In genomic region chr1:15882665-15883064, GRCh38 we compare ENCODE assay signal across 2 cellular contexts.
A peak's percentile ranks its signal among the peaks of the same experiment; 100 is the strongest.
TF ChIP-seq lines count a peak whose summit lies in the region.

No MANE protein-coding gene starts in this region.

TF ChIP-seq in IMR-90, 13 proteins besides CTCF, POLR2A, EP300 and RAD21:
- no peak for TF ChIP-seq BHLHE40 (IDR thresholded peaks at IDR 0.05; ENCODE audit: low read depth, low read length)
- TF ChIP-seq ELK1 (IDR thresholded peaks at IDR 0.05; ENCODE audit: borderline replicate concordance, low read depth, low read length): no peak
- no peak for TF ChIP-seq SMC3 (IDR thresholded peaks at IDR 0.05; ENCODE audit: low read depth, low read length)
- no peak for TF ChIP-seq NFE2L2 (IDR thresholded peaks at IDR 0.05; ENCODE audit: low read depth, low read length)
- no peak for TF ChIP-seq FOS (IDR thresholded peaks at IDR 0.05; ENCODE audit: low read depth, low read length)
- TF ChIP-seq RFX5 (IDR thresholded peaks at IDR 0.05; ENCODE audit: low read depth, low read length): no peak
- no peak for TF ChIP-seq MAFK (IDR thresholded peaks at IDR 0.05; ENCODE audit: low read depth, low read length)
- TF ChIP-seq CHD1 (IDR thresholded peaks at IDR 0.05; ENCODE audit: low read depth, low read length): no peak
- TF ChIP-seq RCOR1 (IDR thresholded peaks at IDR 0.05; ENCODE audit: insufficient replicate concordance, low read length): no peak

TF ChIP-seq in GM12878, 131 proteins besides CTCF, POLR2A, EP300 and RAD21:
- TF ChIP-seq EED (IDR thresholded peaks at IDR 0.05; ENCODE audit: low read depth): peak; percentile 57; the same call in 1 of the 2 replicates
- TF ChIP-seq WRNIP1 (IDR thresholded peaks at IDR 0.05; ENCODE audit: borderline replicate concordance, low read depth, low read length): no peak
- TF ChIP-seq SPI1 (IDR thresholded peaks at IDR 0.05; ENCODE audit: borderline replicate concordance, insufficient read depth, low read depth, low read length): peak; percentile 12; the same call in 1 of the 2 replicates
- TF ChIP-seq SMAD1 (IDR thresholded peaks at IDR 0.05; ENCODE audit: low read depth, partially characterized antibody): no peak
- peak; percentile 75 for TF ChIP-seq RELB (IDR thresholded peaks at IDR 0.05; ENCODE audit: low read depth)
- 0 out of 2 replicates have a peak, but pooled peaks have one; percentile 3 for TF ChIP-seq NBN (IDR thresholded peaks at IDR 0.05)
- TF ChIP-seq YBX1 (IDR thresholded peaks at IDR 0.05): no peak
- TF ChIP-seq IKZF2 (IDR thresholded peaks at IDR 0.05): peak in 1 of 2 experiments; percentile 49; a peak in 3 of 4 replicates
- TF ChIP-seq NFYA (IDR thresholded peaks at IDR 0.05; ENCODE audit: borderline replicate concordance, low read depth, low read length): no peak
- no peak for TF ChIP-seq USF2 (IDR thresholded peaks at IDR 0.05; ENCODE audit: borderline replicate concordance, low read depth, low read length)
- 0 out of 2 replicates have a peak, but pooled peaks have one; percentile 19 for TF ChIP-seq ATF7 (IDR thresholded peaks at IDR 0.05; ENCODE audit: low read depth)
- no peak for TF ChIP-seq RBBP5 (conservative IDR thresholded peaks at IDR 0.05)
- no peak for TF ChIP-seq NR2F1 (conservative IDR thresholded peaks at IDR 0.05)
- peak; percentile 95 for TF ChIP-seq MEF2B (IDR thresholded peaks at IDR 0.05; ENCODE audit: partially characterized antibody, poor library complexity, severe bottlenecking)
- TF ChIP-seq IKZF1 (conservative IDR thresholded peaks at IDR 0.05): peak; percentile 53
- TF ChIP-seq JUNB (IDR thresholded peaks at IDR 0.05): no peak
- no peak for TF ChIP-seq ZBED1 (IDR thresholded peaks at IDR 0.05; ENCODE audit: borderline replicate concordance)
- no peak for TF ChIP-seq EZH2 (IDR thresholded peaks at IDR 0.05; ENCODE audit: borderline replicate concordance, control insufficient read depth, low read depth, low read length)
TF ChIP-seq in GM12878: peak in this region for 8.
